ENCODE assay signal across 9 cellular contexts in the genomic region with DNA sequence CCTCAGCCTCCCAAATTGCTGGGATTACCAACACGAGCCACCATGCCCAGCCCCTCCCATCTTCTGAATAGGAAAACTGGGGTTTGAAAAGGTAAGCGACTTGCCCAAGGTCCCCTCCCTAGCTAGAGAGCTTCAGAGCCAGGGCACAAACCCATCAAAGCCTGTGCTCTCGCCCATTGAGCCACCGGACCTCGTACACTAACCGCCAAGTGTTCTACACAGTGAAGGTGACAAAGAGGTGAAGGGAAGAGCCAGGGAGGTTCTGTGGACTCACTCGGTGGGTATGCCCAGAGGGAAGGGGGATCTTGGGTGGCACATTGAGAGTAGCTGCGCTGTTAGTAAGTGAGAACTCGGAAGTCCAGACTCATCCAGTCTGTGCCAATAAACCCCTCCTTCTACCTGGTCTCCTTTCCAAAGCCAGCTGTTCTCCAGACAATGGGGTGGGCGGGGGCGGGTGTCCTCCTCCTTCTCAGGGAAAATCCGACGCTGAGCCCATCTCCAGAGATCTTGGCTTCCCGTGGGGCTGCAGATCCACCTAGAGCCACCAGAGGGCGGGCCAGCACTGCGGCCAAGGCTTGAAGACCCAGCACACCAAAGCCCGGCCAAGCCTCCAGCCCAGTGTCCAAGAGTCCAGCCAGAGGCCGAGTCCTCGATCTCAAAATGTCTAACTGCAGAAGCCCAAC. TPM values are rescaled to one million over a fixed set of nuclear protein-coding genes. Genes with fewer than 3 reads are reported as not detected.
DNase-seq lines count a peak whose midpoint lies in the region; ATAC-seq and TF ChIP-seq lines count a peak whose summit lies in the region.
"Had no signal": no experiment of that assay in that cellular context is flagged by ENCODE, and none has a peak within 500 bp of the region (broad histone marks: within the 10 kb centered on the region; RNA-seq: fewer than 3 reads in every experiment).

No MANE protein-coding gene starts in this region.

- peaks cover 24% of the 10 kb centered on the region for H3K27me3 Mint-ChIP-seq in activated T-cell treated with anti-CD3 and anti-CD28 coated beads, Interleukin-2, amount 50 U/mL, for 4 hours (ENCODE audit: low read depth)
- peaks cover 80% of the 10 kb centered on the region for H3K27me3 Mint-ChIP-seq in nephron (ENCODE audit: low read depth)
- H3K27me3 Mint-ChIP-seq in stimulated activated naive CD8-positive, alpha-beta T cell treated with anti-CD3 and anti-CD28 coated beads, Interleukin-15, amount 100 ng/mL, for 72 hours, result peaks cover 38% of the 10 kb centered on the region

- POLR2A ChIA-PET in PC-3 (lab: Charles Lee; ENCODE audit: unreplicated experiment), result no interaction called here

- H3K4me3 Mint-ChIP-seq in activated T-cell treated with anti-CD3 and anti-CD28 coated beads, Interleukin-2, amount 50 U/mL, for 4 hours, result peak overlapping the region; percentile 62
- peak overlapping the region; percentile 50 to 79 (median 59) for H3K4me3 Mint-ChIP-seq in nephron
- peak overlapping the region; percentile 51 to 70 for H3K4me3 Mint-ChIP-seq in stimulated activated naive CD8-positive, alpha-beta T cell treated with anti-CD3 and anti-CD28 coated beads, Interleukin-15, amount 100 ng/mL, for 72 hours

- no peaks in the 10 kb centered on the region for H3F3A ChIP-seq in PC-3 (ENCODE audit: low read length, unreplicated experiment)

- no peaks in the 10 kb centered on the region for H3K9me3 Mint-ChIP-seq in activated T-cell treated with anti-CD3 and anti-CD28 coated beads, Interleukin-2, amount 50 U/mL, for 4 hours
- no peaks in the 10 kb centered on the region for H3K9me3 Mint-ChIP-seq in nephron
- no peaks in the 10 kb centered on the region for H3K9me3 Mint-ChIP-seq in stimulated activated naive CD8-positive, alpha-beta T cell treated with anti-CD3 and anti-CD28 coated beads, Interleukin-15, amount 100 ng/mL, for 72 hours

- H3K27me3 ChIP-seq in PC-3 (ENCODE audit: low read length) (peaks cover 13% of the 10 kb centered on the region), fibroblast of lung (ENCODE audit: control insufficient read depth, insufficient read depth, low read length) (peaks cover 18% of the 10 kb centered on the region)

- peaks cover 26% of the 10 kb centered on the region for H3K4me1 Mint-ChIP-seq in activated T-cell treated with anti-CD3 and anti-CD28 coated beads, Interleukin-2, amount 50 U/mL, for 4 hours (ENCODE audit: low read depth)
- peaks cover 25% of the 10 kb centered on the region for H3K4me1 Mint-ChIP-seq in nephron
- H3K4me1 Mint-ChIP-seq in stimulated activated naive CD8-positive, alpha-beta T cell treated with anti-CD3 and anti-CD28 coated beads, Interleukin-15, amount 100 ng/mL, for 72 hours, result peaks cover 45% of the 10 kb centered on the region

- peaks cover 3% of the 10 kb centered on the region; the same call in 1 of the 2 replicates for H3K9me2 ChIP-seq in PC-3 (replicated peaks; ENCODE audit: low read length)

- intact Hi-C loops in PC-3 (cut with micrococcal nuclease), result loop anchor here (1.0 to 2.0 kb wide), 4 partner anchors 23 to 188 kb away; no protein-coding TSS in a partner anchor

- H3K27ac ChIP-seq in PC-3 (ENCODE audit: low read length), result no peak overlapping the region
- H3K27ac ChIP-seq in fibroblast of lung (ENCODE audit: insufficient read depth, low read length), result no peak overlapping the region
- H3K27ac ChIP-seq: epithelial cell of prostate had no signal

- DNase-seq in COLO829 (ENCODE audit: low spot score), result peak; percentile 85
- peak; percentile 69 for DNase-seq in HT1080 (ENCODE audit: low read depth)
- peak; percentile 94 for DNase-seq in PC-3
- peak; percentile 68 for DNase-seq in activated T-cell treated with anti-CD3 and anti-CD28 coated beads, Interleukin-2, amount 50 U/mL, for 4 hours
- DNase-seq in fibroblast of lung (ENCODE audit: low read depth in 2 of 2), result peak; percentile 60 to 87
- peak; percentile 72 to 74 for DNase-seq in stimulated activated naive CD8-positive, alpha-beta T cell treated with anti-CD3 and anti-CD28 coated beads, Interleukin-15, amount 100 ng/mL, for 72 hours

- H3K4me2 ChIP-seq in PC-3 (ENCODE audit: low read length) (peak overlapping the region; percentile 77), fibroblast of lung (ENCODE audit: extremely low read depth, insufficient read depth, low read length) (peak overlapping the region; percentile 56)

- H3K36me3 ChIP-seq in PC-3 (ENCODE audit: low read depth, low read length) (no peaks in the 10 kb centered on the region), fibroblast of lung (ENCODE audit: control insufficient read depth, insufficient read depth, low read length) (no peaks in the 10 kb centered on the region)

- CTCF ChIA-PET in PC-3 (lab: Charles Lee), result interaction anchor here (0.6 to 2.1 kb wide), 3 partner anchors 36 to 111 kb away, joined by 3 to 21 read pairs (median 10); no protein-coding TSS in a partner anchor

- H3K4me1 ChIP-seq in PC-3 (ENCODE audit: insufficient read depth, low read length), result peaks cover 24% of the 10 kb centered on the region
- no peaks in the 10 kb centered on the region for H3K4me1 ChIP-seq in fibroblast of lung (ENCODE audit: control insufficient read depth, extremely low read depth, insufficient read depth, low read length)

- H3K79me2 ChIP-seq in PC-3 (ENCODE audit: low read length), result no peaks in the 10 kb centered on the region
- no peaks in the 10 kb centered on the region for H3K79me2 ChIP-seq in fibroblast of lung (ENCODE audit: control insufficient read depth, insufficient read depth, low read length)

- no peaks in the 10 kb centered on the region for H3K36me3 Mint-ChIP-seq in activated T-cell treated with anti-CD3 and anti-CD28 coated beads, Interleukin-2, amount 50 U/mL, for 4 hours (ENCODE audit: insufficient read depth)
- no peaks in the 10 kb centered on the region for H3K36me3 Mint-ChIP-seq in nephron (ENCODE audit: low read depth)

- peak; percentile 91 for TF ChIP-seq CTCF in PC-3 (conservative IDR thresholded peaks at IDR 0.05; ENCODE audit: low read depth, low read length)
- peak; percentile 94 to 97 for TF ChIP-seq CTCF in fibroblast of lung (conservative IDR thresholded peaks at IDR 0.05 in 1 of 2, IDR thresholded peaks at IDR 0.05 in 1 of 2; ENCODE audit: low read depth in 1 of 2, low read length in 2 of 2)
- peak; percentile 97 to 99 (median 98) for TF ChIP-seq CTCF in nephron (IDR thresholded peaks at IDR 0.05; ENCODE audit: unreplicated experiment in 3 of 3)

- H3K9ac ChIP-seq in PC-3 (ENCODE audit: low read length), result no peak overlapping the region
- H3K9ac ChIP-seq in fibroblast of lung (ENCODE audit: insufficient read depth, low read length), result no peak overlapping the region

- peak overlapping the region; percentile 90; the same call in 1 of the 2 replicates for H2AFZ ChIP-seq in PC-3 (ENCODE audit: low read length)
- no peak overlapping the region for H2AFZ ChIP-seq in fibroblast of lung (ENCODE audit: low read length)

- no peaks in the 10 kb centered on the region for H3K9me3 ChIP-seq in PC-3 (ENCODE audit: low read length)
- no peaks in the 10 kb centered on the region for H3K9me3 ChIP-seq in fibroblast of lung (ENCODE audit: control insufficient read depth, insufficient read depth, low read depth, low read length)

- BruUV-seq in PC-3 (replicated peaks; lab: Mats Ljungman, UMichigan), result no TSS peak

- H4K20me1 ChIP-seq in PC-3 (ENCODE audit: low read length), result no peaks in the 10 kb centered on the region
- no peaks in the 10 kb centered on the region for H4K20me1 ChIP-seq in fibroblast of lung (ENCODE audit: control insufficient read depth, extremely low read depth, insufficient read depth, low read length)

- no peak overlapping the region for H3K27ac Mint-ChIP-seq in nephron
- no peak overlapping the region for H3K27ac Mint-ChIP-seq in stimulated activated naive CD8-positive, alpha-beta T cell treated with anti-CD3 and anti-CD28 coated beads, Interleukin-15, amount 100 ng/mL, for 72 hours

- ATAC-seq in GM19463 (IDR thresholded peaks at IDR 0.05; ENCODE audit: unreplicated experiment) (peak; percentile 56), PC-3 (peak; percentile 69)
- peak; percentile 40 to 43 for ATAC-seq in activated T-cell treated with anti-CD3 and anti-CD28 coated beads, Interleukin-2, amount 50 U/mL, for 4 hours
- peak; percentile 36 for ATAC-seq in stimulated activated naive CD8-positive, alpha-beta T cell treated with anti-CD3 and anti-CD28 coated beads, Interleukin-15, amount 100 ng/mL, for 72 hours

- H3K4me3 ChIP-seq in PC-3 (ENCODE audit: low read length) (peak overlapping the region; percentile 58; the same call in 1 of the 2 replicates), fibroblast of lung (replicated peaks in 1 of 4; ENCODE audit: control extremely low read depth in 1 of 4, insufficient read depth in 1 of 4, low read depth in 3 of 4, low read length in 4 of 4) (no peak overlapping the region)

RNA-seq across cellular contexts. Expression of a gene that starts 3.2 kb away (rescaled TPM):
- total RNA-seq in HT1080 (2014; rRNA removed; shearing (Covaris generic)), result 5.6 and 11.3 TPM in 2 replicates
- polyA plus RNA-seq in HT1080 (2015; cell fraction: cytosol; rRNA removed), result 23.4 and 26.4 TPM in 2 replicates
- 7.6 and 9.5 TPM in 2 replicates for polyA plus RNA-seq in HT1080 (2015; cell fraction: nucleus; rRNA removed)
- total RNA-seq in PC-3 (2014; rRNA removed) (3.5 and 6.5 TPM in 2 replicates), fibroblast of lung (0.17 and 0.26 TPM in 2 replicates)
- under 1 TPM; 0.16 to 0.33 (median 0.27) TPM for total RNA-seq in activated T-cell treated with anti-CD3 and anti-CD28 coated beads, Interleukin-2, amount 50 U/mL, for 4 hours
- 0.27 and 0.43 TPM in 2 replicates for polyA plus RNA-seq in fibroblast of lung
- polyA plus RNA-seq in fibroblast of lung (2012), result 1.1 and 1.3 TPM in 2 replicates
- 0.79 TPM in 1 of 2 replicates, not detected in the other for polyA minus RNA-seq in fibroblast of lung (ENCODE audit: low replicate concordance)

RNA-seq across cellular contexts. Expression of a gene that starts 30.2 kb away (rescaled TPM):
- 81.0 and 87.2 TPM in 2 replicates for total RNA-seq in HT1080 (2014; rRNA removed; shearing (Covaris generic))
- polyA plus RNA-seq in HT1080 (2015; cell fraction: cytosol; rRNA removed), result 39.4 and 58.6 TPM in 2 replicates
- 80.0 and 114 TPM in 2 replicates for polyA plus RNA-seq in HT1080 (2015; cell fraction: nucleus; rRNA removed)
- total RNA-seq in PC-3 (2014; rRNA removed) (31.3 and 35.0 TPM in 2 replicates), fibroblast of lung (41.5 and 61.6 TPM in 2 replicates)
- total RNA-seq in activated T-cell treated with anti-CD3 and anti-CD28 coated beads, Interleukin-2, amount 50 U/mL, for 4 hours, result 100 to 1,000 TPM; 508 to 551 (median 529) TPM
- 34.8 and 67.6 TPM in 2 replicates for polyA plus RNA-seq in fibroblast of lung
- 24.8 and 41.8 TPM in 2 replicates for polyA plus RNA-seq in fibroblast of lung (2012)
- polyA minus RNA-seq in fibroblast of lung (ENCODE audit: low replicate concordance), result 40.6 and 62.5 TPM in 2 replicates

RNA-seq across cellular contexts. Expression of a gene that starts 58.4 kb away (rescaled TPM):
- total RNA-seq in HT1080 (2014; rRNA removed; shearing (Covaris generic)), result 13.6 and 14.5 TPM in 2 replicates
- 17.7 and 19.4 TPM in 2 replicates for polyA plus RNA-seq in HT1080 (2015; cell fraction: cytosol; rRNA removed)
- 36.2 and 36.7 TPM in 2 replicates for polyA plus RNA-seq in HT1080 (2015; cell fraction: nucleus; rRNA removed)
- total RNA-seq in PC-3 (2014; rRNA removed) (7.4 and 12.4 TPM in 2 replicates), fibroblast of lung (19.8 and 20.8 TPM in 2 replicates)
- total RNA-seq in activated T-cell treated with anti-CD3 and anti-CD28 coated beads, Interleukin-2, amount 50 U/mL, for 4 hours, result 10 to 100 TPM; 15.5 to 20.3 (median 18.3) TPM
- 12.3 and 13.2 TPM in 2 replicates for polyA plus RNA-seq in fibroblast of lung
- polyA plus RNA-seq in fibroblast of lung (2012), result 11.7 TPM in 2 replicates
- 57.0 and 60.5 TPM in 2 replicates for polyA minus RNA-seq in fibroblast of lung (ENCODE audit: low replicate concordance)
